12 cellular contexts compared by ENCODE assay signal in the genomic region with DNA sequence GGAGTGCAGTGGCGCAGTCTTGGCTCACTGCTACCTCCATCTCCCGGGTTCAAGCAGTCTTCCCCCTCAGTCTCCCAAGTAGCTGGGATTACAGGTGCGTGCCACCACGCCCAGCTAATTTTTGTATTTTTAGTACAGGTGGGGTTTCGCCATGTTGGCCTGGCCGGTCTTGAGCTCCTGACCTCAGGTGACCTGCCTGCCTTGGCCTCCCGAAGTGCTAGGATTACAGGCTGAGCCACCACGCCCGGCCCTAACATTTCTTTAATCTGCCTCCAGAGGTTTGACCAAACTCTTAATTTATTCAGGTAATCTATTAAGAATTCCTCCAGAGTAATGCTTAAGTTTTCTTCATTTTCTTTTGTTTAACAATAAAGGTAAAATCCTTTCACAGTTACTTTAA.
A peak's percentile ranks its signal among the peaks of the same experiment; 100 is the strongest.
DNase-seq lines count a peak whose midpoint lies in the region; ATAC-seq, FAIRE-seq and TF ChIP-seq lines count a peak whose summit lies in the region.
"Had no signal": no experiment of that assay in that cellular context is flagged by ENCODE, and none has a peak within 500 bp of the region (broad histone marks: within the 10 kb centered on the region; RNA-seq: fewer than 3 reads in every experiment).

No MANE protein-coding gene starts in this region.

- H3K36me3 Mint-ChIP-seq in astrocyte (ENCODE audit: low read depth, unreplicated experiment), result no peaks in the 10 kb centered on the region

- CTCF ChIA-PET in HCT116 (lab: Charles Lee), result no interaction called here

- H3K4me1 ChIP-seq in ACC112 (ENCODE audit: control insufficient read depth, insufficient read depth, low read length, unreplicated experiment) (peaks cover 32% of the 10 kb centered on the region), HCT116 (ENCODE audit: control insufficient read depth in 1 of 2, insufficient read depth in 2 of 2, low read length in 2 of 2) (peaks cover 13 to 18% of the 10 kb centered on the region in 2 experiments), astrocyte (ENCODE audit: insufficient read depth, low read length) (peaks cover 19% of the 10 kb centered on the region), kidney (ENCODE audit: control insufficient read depth in 1 of 2, insufficient read depth in 1 of 2, low read depth in 1 of 2, low read length in 2 of 2) (peaks cover 7 to 12% of the 10 kb centered on the region in 2 donors)

- H3K27me3 Mint-ChIP-seq in astrocyte (ENCODE audit: low read depth, unreplicated experiment), result no peaks in the 10 kb centered on the region

- H3K4me3 ChIP-seq in ACC112 (ENCODE audit: low read depth, low read length) (no peak overlapping the region), HCT116 (replicated peaks in 1 of 2; ENCODE audit: low read depth in 1 of 2, low read length in 2 of 2) (no peak overlapping the region), astrocyte (ENCODE audit: insufficient read depth, low read depth, low read length) (no peak overlapping the region), kidney (ENCODE audit: low read length in 2 of 2) (no peak overlapping the region)

- no peak for TF ChIP-seq POLR2A in HCT116 (IDR thresholded peaks at IDR 0.05; ENCODE audit: borderline replicate concordance, extremely low read depth, insufficient read depth, insufficient read length)

- no peaks in the 10 kb centered on the region for H3K9me3 Mint-ChIP-seq in astrocyte (ENCODE audit: unreplicated experiment)

- H3K27ac Mint-ChIP-seq in astrocyte (ENCODE audit: unreplicated experiment), result peak overlapping the region; percentile 27

- H3K4me3 Mint-ChIP-seq in astrocyte (ENCODE audit: unreplicated experiment), result no peak overlapping the region

- no peaks in the 10 kb centered on the region for H3K9me2 ChIP-seq in HCT116 (ENCODE audit: insufficient read depth)

- no peak for TF ChIP-seq RAD21 in HCT116 (IDR thresholded peaks at IDR 0.05; ENCODE audit: low read depth)

- H3K9me3 ChIP-seq in HCT116 (ENCODE audit: control insufficient read depth in 1 of 2, insufficient read depth in 1 of 2, low read depth in 1 of 2, low read length in 2 of 2) (no peaks in the 10 kb centered on the region), astrocyte (ENCODE audit: insufficient read depth, low read depth, low read length) (no peaks in the 10 kb centered on the region), kidney (ENCODE audit: control insufficient read depth in 1 of 2, low read length in 2 of 2) (no peaks in the 10 kb centered on the region)

- no peak for FAIRE-seq in astrocyte (lab: Jason Lieb, UNC)
- no peak for FAIRE-seq in kidney (lab: Jason Lieb, UNC)
- FAIRE-seq: GM12892 had no signal

- H3K36me3 ChIP-seq in ACC112 (ENCODE audit: insufficient read depth, low read length) (no peaks in the 10 kb centered on the region), HCT116 (ENCODE audit: control insufficient read depth in 1 of 2, insufficient read depth in 2 of 2, low read length in 2 of 2) (no peaks in the 10 kb centered on the region), astrocyte (ENCODE audit: insufficient read depth, low read length) (no peaks in the 10 kb centered on the region), kidney (ENCODE audit: control insufficient read depth in 1 of 2, insufficient read depth in 2 of 2, low read length in 2 of 2) (no peaks in the 10 kb centered on the region)

- no peaks in the 10 kb centered on the region for H4K20me1 ChIP-seq in HCT116 (ENCODE audit: insufficient read depth)
- no peaks in the 10 kb centered on the region for H4K20me1 ChIP-seq in astrocyte (ENCODE audit: insufficient read depth, low read length)

- RAD21 ChIA-PET in HCT116 (lab: Charles Lee; ENCODE audit: low non-redundant PET in 1 of 2, low total read pairs in 2 of 2, uncharacterized antibody in 2 of 2, unreplicated experiment in 2 of 2), result no interaction called here

- TF ChIP-seq CTCF in HCT116 (IDR thresholded peaks at IDR 0.05 in 2 of 3, conservative IDR thresholded peaks at IDR 0.05 in 1 of 3; ENCODE audit: borderline replicate concordance in 1 of 3, insufficient read depth in 1 of 3, low read depth in 2 of 3, low read length in 2 of 3) (no peak), astrocyte (IDR thresholded peaks at IDR 0.05; ENCODE audit: insufficient read depth, low read depth, low read length) (no peak), kidney (IDR thresholded peaks at IDR 0.05; ENCODE audit: borderline replicate concordance, extremely low read depth, insufficient read depth) (no peak)

- ATAC-seq in HCT116 (no peak), GM19455 (IDR thresholded peaks at IDR 0.05; ENCODE audit: unreplicated experiment) (no peak)
- ATAC-seq: Panc1 had no signal

- no peaks in the 10 kb centered on the region for H3K27me3 ChIP-seq in ACC112 (ENCODE audit: insufficient read depth, low read length)
- H3K27me3 ChIP-seq in HCT116 (ENCODE audit: insufficient read depth, low read length), result no peaks in the 10 kb centered on the region
- no peaks in the 10 kb centered on the region for H3K27me3 ChIP-seq in astrocyte (ENCODE audit: insufficient read depth, low read length)

- POLR2A ChIA-PET in HCT116 (lab: Charles Lee), result no interaction called here

- H3K4me2 ChIP-seq in HCT116 (ENCODE audit: low read length) (0 out of 2 replicates have a peak overlapping the region, but pooled peaks have one; percentile 30), astrocyte (ENCODE audit: low read length) (no peak overlapping the region)

- intact Hi-C loops in HCT116 (cut with micrococcal nuclease), result no loop called here
- intact Hi-C loops in kidney (cut with DNase I), result no loop called here

- H3K9ac ChIP-seq in HCT116 (ENCODE audit: low read length) (no peak overlapping the region), astrocyte (ENCODE audit: low read length) (no peak overlapping the region), kidney (ENCODE audit: low read length in 2 of 2) (no peak overlapping the region)

- H2AFZ ChIP-seq in ACC112 (ENCODE audit: low read length, unreplicated experiment) (no peak overlapping the region), HCT116 (ENCODE audit: low read depth, low read length, poor library complexity, severe bottlenecking) (no peak overlapping the region), astrocyte (ENCODE audit: low read depth, low read length) (no peak overlapping the region)

- DNase-seq in HCT116 (ENCODE audit: low read depth, low spot score) (no peak), astrocyte (ENCODE audit: low read depth) (no peak), kidney (peak; percentile 48), cerebellar nuclear complex (lab: John Stamatoyannopoulos, UW) (no peak), GDM1 (lab: John Stamatoyannopoulos, UW) (no peak)
- DNase-seq: AML-193, Kasumi-1, NCI-H187 treated with DMSO at 0.1 percent for 48 hours had no signal

- H3K4me1 Mint-ChIP-seq in astrocyte (ENCODE audit: low read depth, unreplicated experiment), result peaks cover 30% of the 10 kb centered on the region

- no peaks in the 10 kb centered on the region for H3K79me2 ChIP-seq in ACC112 (ENCODE audit: control insufficient read depth, insufficient read depth, low read length, unreplicated experiment)
- H3K79me2 ChIP-seq in HCT116 (ENCODE audit: insufficient read depth, low read length), result no peaks in the 10 kb centered on the region
- peaks cover 25% of the 10 kb centered on the region for H3K79me2 ChIP-seq in astrocyte (ENCODE audit: insufficient read depth, low read length)

- H3K27ac ChIP-seq in ACC112 (ENCODE audit: low read depth, low read length), result peak overlapping the region; percentile 28
- no peak overlapping the region for H3K27ac ChIP-seq in HCT116 (ENCODE audit: low read depth, low read length)
- H3K27ac ChIP-seq in astrocyte (ENCODE audit: low read depth, low read length), result peak overlapping the region; percentile 6
- no peak overlapping the region for H3K27ac ChIP-seq in kidney (ENCODE audit: low read depth in 2 of 2, low read length in 2 of 2)

- no TSS peak for BruUV-seq in HCT116 (replicated peaks; lab: Mats Ljungman, UMichigan)

TF ChIP-seq in HCT116, 20 proteins besides CTCF, POLR2A, EP300 and RAD21:
- TF ChIP-seq ZNF274 (IDR thresholded peaks at IDR 0.05; ENCODE audit: low read depth, low read length), result no peak
- no peak for TF ChIP-seq SP1 (IDR thresholded peaks at IDR 0.05; ENCODE audit: low read depth)
- TF ChIP-seq REST (IDR thresholded peaks at IDR 0.05; ENCODE audit: low read depth), result no peak
- TF ChIP-seq FOSL1 (IDR thresholded peaks at IDR 0.05; ENCODE audit: low read depth), result no peak
- TF ChIP-seq SRF (IDR thresholded peaks at IDR 0.05; ENCODE audit: low read depth), result no peak

Comparison
In these comparisons a context has a peak if more than half of its experiments do, and no peak if none do; other contexts are left out.
1. H3K27ac ChIP-seq: peak in ACC112 (single experiment) and astrocyte (single experiment); none in HCT116 (single experiment) and kidney (0 of 2).